ENCODE assay signal across 10 cellular contexts in genomic region chr4:143286733-143287570, GRCh38. TPM values are rescaled to one million over a fixed set of nuclear protein-coding genes. Genes with fewer than 3 reads are reported as not detected.
DNase-seq lines count a peak whose midpoint lies in the region; ATAC-seq and TF ChIP-seq lines count a peak whose summit lies in the region.
"Had no signal": no experiment of that assay in that cellular context is flagged by ENCODE, and none has a peak within 500 bp of the region (broad histone marks: within the 10 kb centered on the region; RNA-seq: fewer than 3 reads in every experiment).

No MANE protein-coding gene starts in this region.

- no peak for TF ChIP-seq EP300 in suprapubic skin (IDR thresholded peaks at IDR 0.05)

- intact Hi-C loops in dorsolateral prefrontal cortex (cut with DNase I), result no loop called here

- no peaks in the 10 kb centered on the region for H3K9me3 Mint-ChIP-seq in endothelial cell (ENCODE audit: unreplicated experiment)
- H3K9me3 Mint-ChIP-seq: activated CD4-positive, alpha-beta memory T cell treated with anti-CD3 and anti-CD28 coated beads for 36 hours had no signal

- no peaks in the 10 kb centered on the region for H3K4me1 Mint-ChIP-seq in endothelial cell (ENCODE audit: unreplicated experiment)

- no peaks in the 10 kb centered on the region for H3K27me3 Mint-ChIP-seq in endothelial cell (ENCODE audit: unreplicated experiment)

- H3K4me1 ChIP-seq in suprapubic skin, result peaks cover 36% of the 10 kb centered on the region

- H3K27ac ChIP-seq in dorsolateral prefrontal cortex (peak overlapping the region in 37 of 59 donors; percentile 3 to 61 (median 41)), suprapubic skin (peak overlapping the region; percentile 78)
- H3K27ac ChIP-seq: HL-60 had no signal

- H3K27me3 ChIP-seq in dorsolateral prefrontal cortex, result no peaks in the 10 kb centered on the region
- H3K27me3 ChIP-seq in suprapubic skin, result no peaks in the 10 kb centered on the region

- 31% methylated on average over 7 of the region's 7 CpGs for WGBS in suprapubic skin

- H3K27ac Mint-ChIP-seq in endothelial cell (ENCODE audit: unreplicated experiment), result no peak overlapping the region
- H3K27ac Mint-ChIP-seq: activated CD4-positive, alpha-beta memory T cell treated with anti-CD3 and anti-CD28 coated beads for 36 hours had no signal

- no peak for ATAC-seq in GM21529 (IDR thresholded peaks at IDR 0.05; ENCODE audit: unreplicated experiment)

- DNase-seq in LHCN-M2 (ENCODE audit: low read depth), result peak; percentile 41
- no peak for DNase-seq in dorsolateral prefrontal cortex
- DNase-seq in kidney glomerular epithelial cell (lab: John Stamatoyannopoulos, UW), result peak; percentile 7
- DNase-seq in suprapubic skin (ENCODE audit: low spot score in 2 of 2), result no peak
- DNase-seq in endothelial cell (ENCODE audit: low spot score), result no peak
- no peak for DNase-seq in NCI-H524 treated with DMSO at 0.1 percent for 48 hours (lab: John Stamatoyannopoulos, UW)
- DNase-seq in RPMI8226, result no peak
- DNase-seq: activated CD4-positive, alpha-beta memory T cell treated with anti-CD3 and anti-CD28 coated beads for 36 hours had no signal

- no peaks in the 10 kb centered on the region for H3K36me3 ChIP-seq in suprapubic skin

- no peak overlapping the region for H3K4me3 Mint-ChIP-seq in endothelial cell (ENCODE audit: unreplicated experiment)
- H3K4me3 Mint-ChIP-seq: activated CD4-positive, alpha-beta memory T cell treated with anti-CD3 and anti-CD28 coated beads for 36 hours had no signal

- no peaks in the 10 kb centered on the region for H3K9me3 ChIP-seq in suprapubic skin

- TF ChIP-seq CTCF in dorsolateral prefrontal cortex (IDR thresholded peaks at IDR 0.05 in 54 of 56, conservative IDR thresholded peaks at IDR 0.05 in 2 of 56; ENCODE audit: low read depth in 1 of 56, partially characterized antibody in 56 of 56), result no peak
- no peak for TF ChIP-seq CTCF in suprapubic skin (IDR thresholded peaks at IDR 0.05)
- no peak for TF ChIP-seq CTCF in endothelial cell (IDR thresholded peaks at IDR 0.05; ENCODE audit: unreplicated experiment)

- no peaks in the 10 kb centered on the region for H3K36me3 Mint-ChIP-seq in endothelial cell (ENCODE audit: low read depth, unreplicated experiment)
- H3K36me3 Mint-ChIP-seq: activated CD4-positive, alpha-beta memory T cell treated with anti-CD3 and anti-CD28 coated beads for 36 hours had no signal

- TF ChIP-seq POLR2A in suprapubic skin (IDR thresholded peaks at IDR 0.05), result no peak

- peak overlapping the region in 11 of 59 donors; percentile 2 to 24 (median 12) for H3K4me3 ChIP-seq in dorsolateral prefrontal cortex
- H3K4me3 ChIP-seq in suprapubic skin, result no peak overlapping the region

RNA-seq across cellular contexts. Expression of gene GAB1, which starts 49.7 kb away (rescaled TPM):
- 3.6 and 5.9 TPM in 2 replicates for total RNA-seq in LHCN-M2 (2014; rRNA removed)
- polyA plus RNA-seq in LHCN-M2 (2012), result 1.9 TPM
- 100 to 1,000 TPM in 85 of 120 experiments, 10 to 100 TPM in 35; 58.5 to 257 (median 116) TPM for total RNA-seq in dorsolateral prefrontal cortex
- 10 to 100 TPM; 39.5 to 64.5 (median 46.4) TPM for total RNA-seq in suprapubic skin
- total RNA-seq in endothelial cell (ENCODE audit: unreplicated experiment), result 51.8 TPM

Comparison
In these comparisons a context has a peak if more than half of its experiments do, and no peak if none do; other contexts are left out.
1. DNase-seq: peak in LHCN-M2 (single experiment) and kidney glomerular epithelial cell (single experiment); none in dorsolateral prefrontal cortex (0 of 10), suprapubic skin (0 of 2), endothelial cell (single experiment), NCI-H524 treated with DMSO at 0.1 percent for 48 hours (single experiment) and RPMI8226 (single experiment).